Comparison of ENCODE assay signal across 12 cellular contexts in the genomic region with DNA sequence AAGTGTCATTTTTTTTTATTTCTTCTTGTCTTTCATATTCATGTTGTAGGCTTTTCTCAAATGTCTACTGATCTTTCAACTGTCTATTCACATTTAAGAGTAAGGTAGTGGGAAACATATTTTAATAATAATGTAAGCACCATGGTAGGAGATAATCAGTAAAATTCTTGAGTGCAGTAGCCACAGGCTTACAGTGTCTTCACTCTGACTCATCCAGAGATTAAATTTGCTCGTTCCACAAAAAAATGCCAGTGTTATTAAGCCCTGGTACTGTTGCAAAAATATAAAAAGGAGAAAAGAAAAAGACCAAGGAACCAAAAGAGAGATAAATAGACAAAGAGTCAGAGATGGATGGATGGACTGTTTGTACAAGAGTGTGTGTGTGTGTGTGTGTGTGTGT. TPM values are rescaled to one million over a fixed set of nuclear protein-coding genes. Genes with fewer than 3 reads are reported as not detected.
DNase-seq lines count a peak whose midpoint lies in the region; ATAC-seq and TF ChIP-seq lines count a peak whose summit lies in the region.
"Had no signal": no experiment of that assay in that cellular context is flagged by ENCODE, and none has a peak within 500 bp of the region (broad histone marks: within the 10 kb centered on the region; RNA-seq: fewer than 3 reads in every experiment).

No MANE protein-coding gene starts in this region.

- no peak overlapping the region for H3K27ac ChIP-seq in CD4-positive, alpha-beta T cell (ENCODE audit: low read depth, low read length)
- H3K27ac ChIP-seq: skin epidermis had no signal

- no peaks in the 10 kb centered on the region for H3K27me3 ChIP-seq in CD4-positive, alpha-beta T cell (ENCODE audit: control insufficient read depth, insufficient read depth, low read length)
- H3K27me3 ChIP-seq: heart left ventricle had no signal

- CTCF ChIA-PET in CD4-positive, alpha-beta T cell (lab: Charles Lee) = no interaction called here
- CTCF ChIA-PET in activated CD8-positive, alpha-beta T cell treated with anti-CD3 and anti-CD28 coated beads, Interleukin-2, amount 10 ng/mL, durations not matched to agents 7 days and 5 days (lab: Charles Lee) = no interaction called here

- no peaks in the 10 kb centered on the region for H3K9me3 ChIP-seq in CD4-positive, alpha-beta T cell (ENCODE audit: control insufficient read depth, low read length)
- H3K9me3 ChIP-seq: heart left ventricle had no signal

- TF ChIP-seq CTCF in CD4-positive, alpha-beta T cell (IDR thresholded peaks at IDR 0.05) = no peak

- no peak for DNase-seq in CD4-positive, alpha-beta T cell
- peak; percentile 56 for DNase-seq in HCEC 1CT
- no peak for DNase-seq in activated CD8-positive, alpha-beta T cell treated with anti-CD3 and anti-CD28 coated beads, Interleukin-2, amount 10 ng/mL, durations not matched to agents 7 days and 5 days
- peak; percentile 37 for DNase-seq in glomerular visceral epithelial cell (ENCODE audit: extremely low spot score)
- no peak for DNase-seq in NCI-H526 (lab: John Stamatoyannopoulos, UW)
- no peak for DNase-seq in AML-193 (lab: John Stamatoyannopoulos, UW)
- DNase-seq: DMS53, heart left ventricle had no signal

- POLR2A ChIA-PET in CD4-positive, alpha-beta T cell (lab: Charles Lee) = no interaction called here
- POLR2A ChIA-PET in activated CD8-positive, alpha-beta T cell treated with anti-CD3 and anti-CD28 coated beads, Interleukin-2, amount 10 ng/mL, durations not matched to agents 7 days and 5 days (lab: Charles Lee) = no interaction called here

- peaks cover 91% of the 10 kb centered on the region for H3K4me1 Mint-ChIP-seq in CD4-positive, alpha-beta T cell (ENCODE audit: low read depth)
- H3K4me1 Mint-ChIP-seq in activated CD8-positive, alpha-beta T cell treated with anti-CD3 and anti-CD28 coated beads, Interleukin-2, amount 10 ng/mL, durations not matched to agents 7 days and 5 days (ENCODE audit: low read depth) = peaks cover 55% of the 10 kb centered on the region

- intact Hi-C loops in CD4-positive, alpha-beta T cell (cut with DNase I, micrococcal nuclease) = no loop called here

- peak overlapping the region; percentile 92 for H3K27ac Mint-ChIP-seq in CD4-positive, alpha-beta T cell
- H3K27ac Mint-ChIP-seq in activated CD8-positive, alpha-beta T cell treated with anti-CD3 and anti-CD28 coated beads, Interleukin-2, amount 10 ng/mL, durations not matched to agents 7 days and 5 days = peak overlapping the region; percentile 53

- H3K27me3 Mint-ChIP-seq in CD4-positive, alpha-beta T cell = no peaks in the 10 kb centered on the region
- H3K27me3 Mint-ChIP-seq in activated CD8-positive, alpha-beta T cell treated with anti-CD3 and anti-CD28 coated beads, Interleukin-2, amount 10 ng/mL, durations not matched to agents 7 days and 5 days (ENCODE audit: low read depth) = no peaks in the 10 kb centered on the region

- peak overlapping the region; percentile 55 for H3K4me3 Mint-ChIP-seq in CD4-positive, alpha-beta T cell
- peak overlapping the region; percentile 3 for H3K4me3 Mint-ChIP-seq in activated CD8-positive, alpha-beta T cell treated with anti-CD3 and anti-CD28 coated beads, Interleukin-2, amount 10 ng/mL, durations not matched to agents 7 days and 5 days

- no peaks in the 10 kb centered on the region for H3K9me3 Mint-ChIP-seq in CD4-positive, alpha-beta T cell
- no peaks in the 10 kb centered on the region for H3K9me3 Mint-ChIP-seq in activated CD8-positive, alpha-beta T cell treated with anti-CD3 and anti-CD28 coated beads, Interleukin-2, amount 10 ng/mL, durations not matched to agents 7 days and 5 days (ENCODE audit: insufficient read depth)

- peaks cover 7% of the 10 kb centered on the region for H3K36me3 Mint-ChIP-seq in CD4-positive, alpha-beta T cell (ENCODE audit: low read depth)
- peaks cover 14% of the 10 kb centered on the region for H3K36me3 Mint-ChIP-seq in activated CD8-positive, alpha-beta T cell treated with anti-CD3 and anti-CD28 coated beads, Interleukin-2, amount 10 ng/mL, durations not matched to agents 7 days and 5 days (ENCODE audit: low read depth)

- no peak for ATAC-seq in CD4-positive, alpha-beta T cell (ENCODE audit: poor library complexity)
- ATAC-seq in activated CD8-positive, alpha-beta T cell treated with anti-CD3 and anti-CD28 coated beads, Interleukin-2, amount 10 ng/mL, durations not matched to agents 7 days and 5 days = no peak
- ATAC-seq in HG03097 (IDR thresholded peaks at IDR 0.05; ENCODE audit: low FRiP score, unreplicated experiment) (no peak), GM21515 (IDR thresholded peaks at IDR 0.05; ENCODE audit: unreplicated experiment) (no peak)
- ATAC-seq: HCT116, heart left ventricle had no signal

RNA-seq across cellular contexts. Expression of a gene that starts 43.0 kb away (rescaled TPM):
- total RNA-seq in CD4-positive, alpha-beta T cell = 100 to 1,000 TPM; 181 to 200 TPM
- 10 to 100 TPM; 78.5 to 80.0 TPM for total RNA-seq in activated CD8-positive, alpha-beta T cell treated with anti-CD3 and anti-CD28 coated beads, Interleukin-2, amount 10 ng/mL, durations not matched to agents 7 days and 5 days

Comparison
In these comparisons a context has a peak if more than half of its experiments do, and no peak if none do; other contexts are left out.
1. DNase-seq: peak in HCEC 1CT (single experiment) and glomerular visceral epithelial cell (single experiment); none in CD4-positive, alpha-beta T cell (0 of 10), activated CD8-positive, alpha-beta T cell treated with anti-CD3 and anti-CD28 coated beads, Interleukin-2, amount 10 ng/mL, durations not matched to agents 7 days and 5 days (single experiment), NCI-H526 (0 of 2) and AML-193 (0 of 2).